ENCODE assay signal across 30 cellular contexts in genomic region chr7:128895320-128895719, GRCh38. TPM values are rescaled to one million over a fixed set of nuclear protein-coding genes. Genes with fewer than 3 reads are reported as not detected.
"Had no signal": no experiment of that assay in that cellular context is flagged by ENCODE, and none has a peak within 500 bp of the region (broad histone marks: within the 10 kb centered on the region; RNA-seq: fewer than 3 reads in every experiment).

No MANE protein-coding gene starts in this region.

- H3K4me3 ChIP-seq: colonic mucosa, gastrocnemius medialis, hepatocyte, lung, ovary, smooth muscle cell, stomach, thyroid gland had no signal

- H3K9me3 ChIP-seq: colonic mucosa, gastrocnemius medialis, ovary, thyroid gland had no signal

- H2AFZ ChIP-seq: hepatocyte had no signal

- H3K36me3 Mint-ChIP-seq: stimulated activated effector memory CD8-positive, alpha-beta T cell treated with anti-CD3 and anti-CD28 coated beads, Interleukin-12 subunit alpha, Interleukin-12 subunit beta, amount 100 ng/mL, for 72 hours had no signal

- H3K4me1 Mint-ChIP-seq: endodermal cell; naive thymus-derived CD4-positive, alpha-beta T cell had no signal

- H3K27me3 ChIP-seq: ovary, thyroid gland had no signal

- ATAC-seq: esophagus mucosa; gastrocnemius medialis; left colon; naive thymus-derived CD4-positive, alpha-beta T cell; sciatic nerve; stimulated activated effector memory CD8-positive, alpha-beta T cell treated with anti-CD3 and anti-CD28 coated beads, Interleukin-12 subunit alpha, Interleukin-12 subunit beta, amount 100 ng/mL, for 72 hours had no signal

- H3K4me1 ChIP-seq: colonic mucosa, gastrocnemius medialis had no signal

- H3K27ac ChIP-seq: colonic mucosa, epithelial cell of prostate, gastrocnemius medialis, hepatocyte, ovary, stomach, thyroid gland had no signal

- DNase-seq: central memory CD4-positive, alpha-beta T cell; colonic mucosa; effector CD8-positive, alpha-beta T cell; endodermal cell; foreskin fibroblast; gastrocnemius medialis; head of caudate nucleus; left colon; mesenchymal stem cell; midbrain; naive thymus-derived CD4-positive, alpha-beta T cell; occipital lobe; retina; stimulated activated CD4-positive, alpha-beta T cell treated with anti-CD3 and anti-CD28 coated beads, Interleukin-2, amount 100 ng/mL, for 24 hours; stimulated activated CD4-positive, alpha-beta T cell treated with anti-CD3 and anti-CD28 coated beads, Interleukin-4, amount 100 ng/mL, for 24 hours; stimulated activated naive CD4-positive, alpha-beta T cell treated with Interleukin-2 at 50 U/mL for 16 hours; stomach; thyroid gland; trophoblast cell had no signal

- H3K27ac Mint-ChIP-seq: dendritic cell treated with granulocyte-macrophage colony-stimulating factor and Interleukin-4, amounts not matched to agents 40 ng/mL and 50 ng/mL, for 4 days; endodermal cell; naive thymus-derived CD4-positive, alpha-beta T cell; stimulated activated effector memory CD8-positive, alpha-beta T cell treated with anti-CD3 and anti-CD28 coated beads, Interleukin-12 subunit alpha, Interleukin-12 subunit beta, amount 100 ng/mL, for 72 hours had no signal

- H3K79me2 ChIP-seq: hepatocyte had no signal

- H3K9me3 Mint-ChIP-seq: dendritic cell treated with granulocyte-macrophage colony-stimulating factor and Interleukin-4, amounts not matched to agents 40 ng/mL and 50 ng/mL, for 4 days; stimulated activated effector memory CD8-positive, alpha-beta T cell treated with anti-CD3 and anti-CD28 coated beads, Interleukin-12 subunit alpha, Interleukin-12 subunit beta, amount 100 ng/mL, for 72 hours had no signal

- H3K36me3 ChIP-seq: colonic mucosa, gastrocnemius medialis, ovary, stomach, thyroid gland had no signal

- H3K4me3 Mint-ChIP-seq: dendritic cell treated with granulocyte-macrophage colony-stimulating factor and Interleukin-4, amounts not matched to agents 40 ng/mL and 50 ng/mL, for 4 days; endodermal cell; naive thymus-derived CD4-positive, alpha-beta T cell; stimulated activated effector memory CD8-positive, alpha-beta T cell treated with anti-CD3 and anti-CD28 coated beads, Interleukin-12 subunit alpha, Interleukin-12 subunit beta, amount 100 ng/mL, for 72 hours had no signal

- H3K4me2 ChIP-seq: hepatocyte, smooth muscle cell had no signal

RNA-seq across cellular contexts. Expression of gene KCP, which starts 15.2 kb away (rescaled TPM):
- total RNA-seq: pulmonary artery endothelial cell had no signal

RNA-seq across cellular contexts. Expression of gene IRF5, which starts 42.4 kb away (rescaled TPM):
- total RNA-seq: glomerular endothelial cell had no signal
